11 cellular contexts compared by ENCODE assay signal in the genomic region with DNA sequence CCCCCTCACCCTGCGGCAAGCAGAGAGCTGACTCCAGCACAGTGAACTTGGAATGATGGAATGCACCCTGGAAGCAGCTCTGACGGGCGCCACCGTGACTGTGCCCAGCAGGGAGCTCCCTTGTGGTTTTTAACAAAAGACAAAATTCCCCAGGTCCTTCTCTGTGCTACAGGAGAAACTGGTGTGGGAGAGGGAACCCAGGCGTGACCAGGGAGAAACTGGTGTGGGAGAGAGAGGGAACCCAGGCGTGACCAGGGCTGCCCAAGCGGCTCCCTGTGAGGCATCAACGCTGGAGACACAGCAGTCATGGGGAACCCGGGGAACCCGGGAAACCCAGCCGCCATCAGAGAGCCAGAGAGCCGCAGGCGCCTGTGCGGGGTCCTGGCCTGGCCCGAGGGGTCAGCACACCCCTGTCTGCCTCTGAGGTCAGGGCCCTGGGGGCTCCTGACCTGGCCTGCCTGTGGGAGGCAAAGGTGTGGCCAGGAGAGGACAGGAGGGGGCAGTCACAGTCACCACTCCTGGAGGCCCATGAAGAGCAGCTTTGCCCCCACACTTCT. TPM values are rescaled to one million over a fixed set of nuclear protein-coding genes. Genes with fewer than 3 reads are reported as not detected.
DNase-seq lines count a peak whose midpoint lies in the region; ATAC-seq, FAIRE-seq and TF ChIP-seq lines count a peak whose summit lies in the region.
"Had no signal": no experiment of that assay in that cellular context is flagged by ENCODE, and none has a peak within 500 bp of the region (broad histone marks: within the 10 kb centered on the region; RNA-seq: fewer than 3 reads in every experiment).

No MANE protein-coding gene starts in this region.

- POLR2A ChIA-PET in Panc1 (lab: Charles Lee): interaction anchor here (0.5 kb wide), 1 partner anchor 268 kb away, joined by 3 read pairs; no protein-coding TSS in a partner anchor

- peak; percentile 24 for FAIRE-seq in GM18507 (lab: Jason Lieb, UNC)
- FAIRE-seq: TTC549 had no signal

- BruUV-seq in Panc1 (replicated peaks; lab: Mats Ljungman, UMichigan): no TSS peak

- H3K4me1 ChIP-seq in Panc1 (ENCODE audit: control insufficient read depth, insufficient read depth, low read length): peaks cover 60% of the 10 kb centered on the region

- CTCF ChIA-PET in Panc1 (lab: Charles Lee): interaction anchor here (0.9 to 1.3 kb wide), 2 partner anchors 10 to 36 kb away, joined by 3 read pairs; no protein-coding TSS in a partner anchor

- TF ChIP-seq CTCF in Panc1 (IDR thresholded peaks at IDR 0.05): peak; percentile 53
- no peak for TF ChIP-seq CTCF in fibroblast of villous mesenchyme (IDR thresholded peaks at IDR 0.05; ENCODE audit: insufficient read depth, low read depth, low read length)

- ATAC-seq in Panc1 (peak; percentile 13), GM21447 (IDR thresholded peaks at IDR 0.05; ENCODE audit: unreplicated experiment) (no peak), HG03469 (IDR thresholded peaks at IDR 0.05; ENCODE audit: unreplicated experiment) (no peak), HG03565 (IDR thresholded peaks at IDR 0.05; ENCODE audit: unreplicated experiment) (no peak)
- ATAC-seq: mucosa of descending colon had no signal

- DNase-seq in AG08396 (ENCODE audit: low spot score) (peak; percentile 72), GM18507 (ENCODE audit: extremely low spot score, insufficient read length, low read depth) (no peak), Panc1 (ENCODE audit: low read depth, low spot score) (no peak), fibroblast of villous mesenchyme (ENCODE audit: low read depth) (peak; percentile 32), SHP77 (lab: John Stamatoyannopoulos, UW) (no peak)
- DNase-seq: mucosa of descending colon had no signal

- intact Hi-C loops in Panc1 (cut with micrococcal nuclease; ENCODE audit: unreplicated experiment): loop anchor here (5.0 kb wide), 1 partner anchor 114 kb away; no protein-coding TSS in a partner anchor

- H3K36me3 ChIP-seq in Panc1 (ENCODE audit: control insufficient read depth, insufficient read depth, low read length): no peaks in the 10 kb centered on the region

- in situ Hi-C loops in Panc1 (cut with HindIII; ENCODE audit: low pct_unique_long_range_greater_than_20kb, low sequenced_read_pairs): no loop called here

- H3K4me3 ChIP-seq in Panc1 (ENCODE audit: low read depth in 2 of 2, low read length in 2 of 2) (peak overlapping the region in 1 of 2 experiments; percentile 27; a peak in 1 of 4 replicates), fibroblast of villous mesenchyme (ENCODE audit: low read depth, low read length) (no peak overlapping the region)
- H3K4me3 ChIP-seq: esophagus muscularis mucosa, mucosa of descending colon had no signal

- H3K27ac ChIP-seq in Panc1 (ENCODE audit: low read length): peak overlapping the region; percentile 89
- H3K27ac ChIP-seq: esophagus muscularis mucosa had no signal

- H3K27me3 ChIP-seq in Panc1 (ENCODE audit: control insufficient read depth, insufficient read depth, low read length): no peaks in the 10 kb centered on the region

- no peaks in the 10 kb centered on the region for H3K9me3 ChIP-seq in Panc1 (ENCODE audit: control insufficient read depth, insufficient read depth, low read depth, low read length)
- H3K9me3 ChIP-seq: esophagus muscularis mucosa, mucosa of descending colon had no signal

RNA-seq across cellular contexts. Expression of gene AHRR, which starts 3.1 kb away (rescaled TPM):
- total RNA-seq in Panc1 (2021; ENCODE audit: unreplicated experiment) (23.6 TPM), fibroblast of villous mesenchyme (22.5 and 35.1 TPM in 2 replicates)
- 29.3 TPM for polyA plus RNA-seq in Panc1 (2012; ENCODE audit: insufficient read length)

RNA-seq across cellular contexts. Expression of gene PDCD6, which starts 47.0 kb away (rescaled TPM):
- 148 TPM for total RNA-seq in Panc1 (2021; ENCODE audit: unreplicated experiment)
- polyA plus RNA-seq in Panc1 (2012; ENCODE audit: insufficient read length): 249 TPM
- 72.2 and 84.6 TPM in 2 replicates for total RNA-seq in fibroblast of villous mesenchyme

Comparison
In these comparisons a context has a peak if more than half of its experiments do, and no peak if none do; other contexts are left out.
1. DNase-seq: peak in AG08396 (single experiment) and fibroblast of villous mesenchyme (single experiment); none in GM18507 (single experiment), Panc1 (single experiment) and SHP77 (0 of 2).